Comparison of ENCODE assay signal across 1 cellular context in genomic region chr5:172852490-172853354, GRCh38.
A peak's percentile ranks its signal among the peaks of the same experiment; 100 is the strongest.
TF ChIP-seq lines count a peak whose summit lies in the region.

No MANE protein-coding gene starts in this region.

TF ChIP-seq in HepG2, 621 proteins besides CTCF, POLR2A, EP300 and RAD21 (continued from another document and continues in another):
- TF ChIP-seq GATA4 (IDR thresholded peaks at IDR 0.05; ENCODE audit: borderline replicate concordance, low read depth) (no peak), ZHX2 (IDR thresholded peaks at IDR 0.05; ENCODE audit: low read depth) (peak; percentile 76), ZHX2 (CRISPR knock-in tag; IDR thresholded peaks at IDR 0.05; ENCODE audit: borderline replicate concordance) (no peak), ZNF619 (CRISPR knock-in tag; IDR thresholded peaks at IDR 0.05) (no peak), KLF12 (CRISPR knock-in tag; IDR thresholded peaks at IDR 0.05; ENCODE audit: borderline replicate concordance) (0 out of 2 replicates have a peak, but pooled peaks have one; percentile 38), SP4 (CRISPR knock-in tag; IDR thresholded peaks at IDR 0.05) (no peak), EZH2 (conservative IDR thresholded peaks at IDR 0.05; ENCODE audit: low read depth, low read length) (no peak), DMTF1 (CRISPR knock-in tag; IDR thresholded peaks at IDR 0.05) (no peak), SAFB2 (CRISPR knock-in tag; IDR thresholded peaks at IDR 0.05; ENCODE audit: borderline replicate concordance, low read depth) (no peak; the same call in 1 of the 2 replicates), ZNF136 (CRISPR knock-in tag; IDR thresholded peaks at IDR 0.05; ENCODE audit: low read depth) (0 out of 2 replicates have a peak, but pooled peaks have one; percentile 88), HMG20B (CRISPR knock-in tag; conservative IDR thresholded peaks at IDR 0.05) (no peak), ZBTB42 (CRISPR knock-in tag; IDR thresholded peaks at IDR 0.05) (peak; percentile 89; the same call in 1 of the 2 replicates), ZMYM4 (CRISPR knock-in tag; IDR thresholded peaks at IDR 0.05) (peak; percentile 76), GLI4 (CRISPR knock-in tag; IDR thresholded peaks at IDR 0.05; ENCODE audit: borderline replicate concordance) (no peak), ZIK1 (CRISPR knock-in tag; IDR thresholded peaks at IDR 0.05; ENCODE audit: borderline replicate concordance, low read depth) (0 out of 2 replicates have a peak, but pooled peaks have one; percentile 85), ZNF713 (CRISPR knock-in tag; IDR thresholded peaks at IDR 0.05) (0 out of 2 replicates have a peak, but pooled peaks have one; percentile 88), FOXC1 (CRISPR knock-in tag; IDR thresholded peaks at IDR 0.05; ENCODE audit: borderline replicate concordance) (peak; percentile 83), ETV5 (CRISPR knock-in tag; IDR thresholded peaks at IDR 0.05; ENCODE audit: borderline replicate concordance) (peak; percentile 56; the same call in 1 of the 2 replicates), NRL (CRISPR knock-in tag; IDR thresholded peaks at IDR 0.05; ENCODE audit: borderline replicate concordance) (0 out of 2 replicates have a peak, but pooled peaks have one; percentile 16), RBM22 (optimal IDR thresholded peaks at IDR 0.05; ENCODE audit: low read length) (no peak), ATAD3A (CRISPR knock-in tag; IDR thresholded peaks at IDR 0.05) (no peak), SRY (CRISPR knock-in tag; IDR thresholded peaks at IDR 0.05) (peak; percentile 79; the same call in 1 of the 2 replicates), ARNTL (CRISPR knock-in tag; IDR thresholded peaks at IDR 0.05) (peak; percentile 92), ZNF121 (CRISPR knock-in tag; IDR thresholded peaks at IDR 0.05) (no peak), ZNF143 (CRISPR knock-in tag; IDR thresholded peaks at IDR 0.05) (0 out of 2 replicates have a peak, but pooled peaks have one; percentile 22), ZNF296 (CRISPR knock-in tag; conservative IDR thresholded peaks at IDR 0.05) (0 out of 2 replicates have a peak, but pooled peaks have one; percentile 16), ZNF232 (CRISPR knock-in tag; IDR thresholded peaks at IDR 0.05; ENCODE audit: borderline replicate concordance) (peak; percentile 76; the same call in 1 of the 2 replicates), ZNF18 (CRISPR knock-in tag; IDR thresholded peaks at IDR 0.05; ENCODE audit: insufficient replicate concordance) (peak; percentile 80), NKX3-1 (CRISPR knock-in tag; IDR thresholded peaks at IDR 0.05) (no peak), NR2F2 (IDR thresholded peaks at IDR 0.05; ENCODE audit: borderline replicate concordance, low read depth) (no peak), DNMT1 (CRISPR knock-in tag; IDR thresholded peaks at IDR 0.05) (no peak), HCFC1 (IDR thresholded peaks at IDR 0.05; ENCODE audit: low read depth, low read length) (no peak), ZNF660 (CRISPR knock-in tag; IDR thresholded peaks at IDR 0.05; ENCODE audit: borderline replicate concordance, low read depth) (no peak; the same call in 1 of the 2 replicates), ZNF747 (CRISPR knock-in tag; IDR thresholded peaks at IDR 0.05; ENCODE audit: borderline replicate concordance) (0 out of 2 replicates have a peak, but pooled peaks have one; percentile 63), MLLT10 (CRISPR knock-in tag; IDR thresholded peaks at IDR 0.05) (no peak), TP53 (CRISPR knock-in tag; conservative IDR thresholded peaks at IDR 0.05) (0 out of 2 replicates have a peak, but pooled peaks have one; percentile 23), ZNF362 (CRISPR knock-in tag; IDR thresholded peaks at IDR 0.05; ENCODE audit: borderline replicate concordance) (peak; percentile 87), ZNF709 (CRISPR knock-in tag; IDR thresholded peaks at IDR 0.05) (peak; percentile 91), TRAFD1 (CRISPR knock-in tag; IDR thresholded peaks at IDR 0.05; ENCODE audit: borderline replicate concordance) (no peak), KLF13 (CRISPR knock-in tag; IDR thresholded peaks at IDR 0.05) (no peak), ZNF383 (CRISPR knock-in tag; IDR thresholded peaks at IDR 0.05; ENCODE audit: borderline replicate concordance) (no peak), HIVEP1 (CRISPR knock-in tag; IDR thresholded peaks at IDR 0.05) (peak; percentile 69), CEBPB (IDR thresholded peaks at IDR 0.05; ENCODE audit: borderline replicate concordance, low read depth, low read length) (peak; percentile 73), SUZ12 (IDR thresholded peaks at IDR 0.05; ENCODE audit: low read depth, low read length) (no peak), TBL1XR1 (IDR thresholded peaks at IDR 0.05; ENCODE audit: borderline replicate concordance, low read length, partially characterized antibody) (peak; percentile 45), MYNN (CRISPR knock-in tag; IDR thresholded peaks at IDR 0.05; ENCODE audit: low read depth) (no peak), ZNF530 (CRISPR knock-in tag; IDR thresholded peaks at IDR 0.05; ENCODE audit: low read depth) (no peak), ZNF737 (CRISPR knock-in tag; IDR thresholded peaks at IDR 0.05; ENCODE audit: borderline replicate concordance) (no peak; the same call in 1 of the 2 replicates), ZNF33A (CRISPR knock-in tag; IDR thresholded peaks at IDR 0.05; ENCODE audit: borderline replicate concordance) (peak; percentile 65; the same call in 1 of the 2 replicates), BRD4 (CRISPR knock-in tag; IDR thresholded peaks at IDR 0.05) (no peak), ZNF549 (CRISPR knock-in tag; IDR thresholded peaks at IDR 0.05) (no peak), ISL2 (CRISPR knock-in tag; IDR thresholded peaks at IDR 0.05) (peak; percentile 44; the same call in 1 of the 2 replicates), ZNF451 (CRISPR knock-in tag; IDR thresholded peaks at IDR 0.05) (peak; percentile 66; the same call in 1 of the 2 replicates), KDM3A (CRISPR knock-in tag; IDR thresholded peaks at IDR 0.05; ENCODE audit: low read depth) (0 out of 2 replicates have a peak, but pooled peaks have one; percentile 37), DBP (CRISPR knock-in tag; IDR thresholded peaks at IDR 0.05; ENCODE audit: not compliant biosample characterization) (no peak), ZNF124 (CRISPR knock-in tag; IDR thresholded peaks at IDR 0.05) (no peak), ZNF749 (CRISPR knock-in tag; IDR thresholded peaks at IDR 0.05; ENCODE audit: borderline replicate concordance) (peak; percentile 62; the same call in 1 of the 2 replicates), ARID3A (IDR thresholded peaks at IDR 0.05; ENCODE audit: low read depth, low read length) (peak; percentile 24; the same call in 1 of the 2 replicates)
